ENCODE assay signal across 8 cellular contexts in the genomic region with DNA sequence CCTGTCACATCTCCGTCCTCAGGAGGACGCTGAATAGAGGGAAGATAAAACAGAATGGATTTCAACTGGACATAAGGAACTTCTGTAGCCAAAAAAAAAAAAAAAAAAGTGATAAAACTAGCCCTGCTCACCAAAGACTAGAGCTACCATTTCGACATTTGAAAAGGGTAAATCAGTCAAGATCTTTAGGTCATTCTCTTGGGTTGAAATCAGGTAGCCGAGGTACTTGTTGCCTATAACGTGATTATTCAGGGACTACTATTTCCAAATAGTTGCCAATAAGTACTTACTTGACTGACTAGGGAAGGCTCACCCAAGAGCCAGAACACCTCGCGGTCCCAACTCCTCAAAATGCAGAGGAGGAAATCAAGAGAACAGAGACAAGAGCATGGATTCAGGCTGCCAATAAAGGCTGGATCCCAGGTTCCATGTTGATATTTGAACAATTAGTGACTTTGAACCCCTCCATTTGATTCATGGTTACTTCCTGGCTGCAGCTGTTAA. TPM values are rescaled to one million over a fixed set of nuclear protein-coding genes. Genes with fewer than 3 reads are reported as not detected.
DNase-seq lines count a peak whose midpoint lies in the region; ATAC-seq and TF ChIP-seq lines count a peak whose summit lies in the region.

No MANE protein-coding gene starts in this region.

- no TSS peak for BruUV-seq in A673 (replicated peaks; lab: Mats Ljungman, UMichigan)

- H3K27ac ChIP-seq in A673 (ENCODE audit: low read depth, low read length, poor library complexity, severe bottlenecking), result peak overlapping the region; percentile 96
- peak overlapping the region; percentile 99 to 100 for H3K27ac ChIP-seq in breast epithelium
- H3K27ac ChIP-seq in mucosa of rectum (ENCODE audit: low read depth in 2 of 2, low read length in 2 of 2), result peak overlapping the region; percentile 96 to 98

- POLR2A ChIA-PET in A673 (lab: Charles Lee; ENCODE audit: low non-redundant PET), result no interaction called here

- CTCF ChIA-PET in A673 (lab: Charles Lee), result interaction anchor here (0.6 kb wide), 1 partner anchor 56 kb away, joined by 3 read pairs; no protein-coding TSS in a partner anchor

- DNase-seq in A673 (ENCODE audit: low spot score) (no peak), HT1080 (ENCODE audit: low read depth) (peak; percentile 18), breast epithelium (ENCODE audit: low spot score in 2 of 2) (no peak), NCI-H1694 treated with DMSO at 0.1 percent for 48 hours (lab: John Stamatoyannopoulos, UW) (no peak), dedifferentiated amniotic fluid mesenchymal stem cell (ENCODE audit: extremely low spot score) (no peak), GM03348 (ENCODE audit: low spot score) (no peak)

- TF ChIP-seq POLR2A in breast epithelium (IDR thresholded peaks at IDR 0.05), result no peak

- H3K4me1 ChIP-seq in A673 (ENCODE audit: insufficient read depth, low read length, poor library complexity, severe bottlenecking), result peaks cover 9% of the 10 kb centered on the region
- H3K4me1 ChIP-seq in breast epithelium, result peaks cover 0 to 9% of the 10 kb centered on the region in 2 donors
- peaks cover 12 to 19% of the 10 kb centered on the region in 2 donors for H3K4me1 ChIP-seq in mucosa of rectum (ENCODE audit: control insufficient read depth in 2 of 2, insufficient read depth in 2 of 2, low read length in 2 of 2)

- H3K9me3 ChIP-seq in A673 (ENCODE audit: low read depth, low read length, poor library complexity, severe bottlenecking) (no peaks in the 10 kb centered on the region), breast epithelium (no peaks in the 10 kb centered on the region), mucosa of rectum (ENCODE audit: control insufficient read depth in 2 of 2, low read length in 2 of 2) (no peaks in the 10 kb centered on the region)

- TF ChIP-seq CTCF in A673 (conservative IDR thresholded peaks at IDR 0.05; ENCODE audit: low read depth, low read length), result no peak
- no peak for TF ChIP-seq CTCF in breast epithelium (IDR thresholded peaks at IDR 0.05)

- peak overlapping the region; percentile 86 to 97 for H3K9ac ChIP-seq in mucosa of rectum (ENCODE audit: low read depth in 1 of 2, low read length in 2 of 2)

- H3K36me3 ChIP-seq in A673 (ENCODE audit: insufficient read depth, low read length, poor library complexity, severe bottlenecking) (no peaks in the 10 kb centered on the region), breast epithelium (no peaks in the 10 kb centered on the region), mucosa of rectum (ENCODE audit: control insufficient read depth in 2 of 2, insufficient read depth in 2 of 2, low read length in 2 of 2) (no peaks in the 10 kb centered on the region)

- peak overlapping the region; percentile 94 for H3K4me3 ChIP-seq in A673 (ENCODE audit: low read depth, low read length, poor library complexity, severe bottlenecking)
- peak overlapping the region; percentile 79 to 99 (median 86) for H3K4me3 ChIP-seq in breast epithelium
- H3K4me3 ChIP-seq in mucosa of rectum (ENCODE audit: low read length in 2 of 2), result peak overlapping the region; percentile 75 to 89

- intact Hi-C loops in A673 (cut with micrococcal nuclease; ENCODE audit: unreplicated experiment), result no loop called here
- intact Hi-C loops in breast epithelium (cut with DNase I; ENCODE audit: low total_unique reads), result loop anchor here (10.0 kb wide), 1 partner anchor 53 kb away; no protein-coding TSS in a partner anchor

- ATAC-seq in HG02678 (IDR thresholded peaks at IDR 0.05; ENCODE audit: unreplicated experiment), result no peak

- H3K27me3 ChIP-seq in A673 (replicated peaks; ENCODE audit: insufficient read depth, low read depth, low read length, poor library complexity) (no peaks in the 10 kb centered on the region), breast epithelium (no peaks in the 10 kb centered on the region), mucosa of rectum (ENCODE audit: control insufficient read depth in 2 of 2, insufficient read depth in 2 of 2, low read length in 2 of 2) (no peaks in the 10 kb centered on the region)

RNA-seq across cellular contexts. Expression of gene RHEB, which starts 2.0 kb away (rescaled TPM):
- total RNA-seq in A673 (2021) (127 and 136 TPM in 2 replicates), breast epithelium (10 to 100 TPM; 89.3 to 99.3 (median 95.0) TPM)
- total RNA-seq in HT1080 (2014; rRNA removed; shearing (Covaris generic)), result 108 and 120 TPM in 2 replicates
- 221 and 230 TPM in 2 replicates for polyA plus RNA-seq in HT1080 (2015; cell fraction: cytosol; rRNA removed)
- 87.0 and 99.7 TPM in 2 replicates for polyA plus RNA-seq in HT1080 (2015; cell fraction: nucleus; rRNA removed)
